Comparison of ENCODE assay signal across 29 cellular contexts in the genomic region with DNA sequence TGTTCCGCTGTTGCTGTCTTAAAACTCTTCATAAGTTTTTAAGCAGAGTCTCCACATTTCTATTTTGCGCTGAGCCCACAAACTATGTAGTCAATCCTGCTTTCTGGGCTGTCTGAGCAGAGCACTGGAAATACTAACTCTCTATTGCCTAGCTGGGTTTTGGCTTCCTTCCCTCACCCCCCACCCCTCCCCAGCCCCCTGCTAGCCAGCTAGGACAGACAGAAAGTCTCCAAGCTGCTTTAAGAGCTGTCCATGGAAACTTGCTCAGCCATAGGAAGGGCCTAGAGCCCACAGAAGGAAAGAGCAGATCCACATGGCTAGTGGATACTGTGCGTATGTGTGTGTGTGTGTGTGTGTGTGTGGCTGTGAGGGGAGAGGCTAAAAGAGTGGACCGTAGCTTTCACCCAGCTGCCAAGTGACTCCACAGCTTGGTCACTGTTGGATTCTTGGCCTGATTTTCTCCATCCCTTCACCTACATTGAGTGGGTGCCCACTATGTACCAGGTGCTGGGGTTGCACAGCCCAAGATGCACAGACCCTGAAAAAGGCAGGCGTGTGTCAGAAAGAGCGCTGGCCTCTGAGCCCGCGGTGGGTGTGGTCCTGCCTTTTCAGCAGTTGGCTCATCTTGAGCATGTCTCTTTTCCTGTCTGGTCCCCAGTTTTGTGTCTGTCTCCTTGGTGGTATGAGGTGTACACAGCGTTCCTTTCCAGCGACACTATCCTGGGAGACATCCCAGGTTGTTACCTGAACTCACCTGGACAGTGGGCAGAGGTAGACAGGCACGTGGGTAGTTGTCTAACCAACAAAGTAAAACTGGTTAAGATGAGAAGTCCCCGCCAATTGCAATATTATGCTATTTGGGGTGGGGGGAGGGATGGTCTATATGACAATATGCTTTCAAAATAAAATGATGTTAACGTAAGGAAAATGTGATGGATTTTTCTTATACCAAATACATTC. TPM values are rescaled to one million over a fixed set of nuclear protein-coding genes. Genes with fewer than 3 reads are reported as not detected.
A peak's percentile ranks its signal among the peaks of the same experiment; 100 is the strongest.
DNase-seq lines count a peak whose midpoint lies in the region; ATAC-seq and TF ChIP-seq lines count a peak whose summit lies in the region.
"Had no signal": no experiment of that assay in that cellular context is flagged by ENCODE, and none has a peak within 500 bp of the region (broad histone marks: within the 10 kb centered on the region; RNA-seq: fewer than 3 reads in every experiment).

No MANE protein-coding gene starts in this region.

- H3K27me3 ChIP-seq in cardiac muscle cell (peaks cover 4% of the 10 kb centered on the region), right cardiac atrium (ENCODE audit: control insufficient read depth, insufficient read depth) (no peaks in the 10 kb centered on the region), spleen (replicated peaks in 1 of 7) (peaks cover 2 to 100% (median 78%) of the 10 kb centered on the region in 7 donors), smooth muscle cell (ENCODE audit: low read depth) (peaks cover 100% of the 10 kb centered on the region)
- H3K27me3 ChIP-seq: SJCRH30 had no signal

- H3K4me1 ChIP-seq in cardiac muscle cell (ENCODE audit: low read depth) (no peaks in the 10 kb centered on the region), right cardiac atrium (ENCODE audit: control insufficient read depth, insufficient read depth, low read length) (no peaks in the 10 kb centered on the region), spleen (peaks cover 7 to 74% (median 44%) of the 10 kb centered on the region in 6 donors), smooth muscle cell (ENCODE audit: low read depth) (peaks cover 14% of the 10 kb centered on the region)
- H3K4me1 ChIP-seq: SJCRH30 had no signal

- 26% methylated on average over 13 of the region's 13 CpGs for WGBS in right cardiac atrium
- 28 to 38% (median 31%) methylated on average over 12 to 13 of the region's 13 CpGs for WGBS in spleen, 5 donors
- 28% methylated on average over 13 of the region's 13 CpGs for WGBS in smooth muscle cell (ENCODE audit: low lambda C conversion rate)

- no peaks in the 10 kb centered on the region for H4K20me1 ChIP-seq in smooth muscle cell (ENCODE audit: low read depth)

- H3K36me3 ChIP-seq in cardiac muscle cell: peaks cover 21% of the 10 kb centered on the region
- H3K36me3 ChIP-seq in spleen: no peaks in the 10 kb centered on the region
- H3K36me3 ChIP-seq in smooth muscle cell (ENCODE audit: low read depth): no peaks in the 10 kb centered on the region
- H3K36me3 ChIP-seq: adrenal gland, brain microvascular endothelial cell, lower lobe of right lung, SJCRH30, vagina had no signal

- no peaks in the 10 kb centered on the region for H3K79me2 ChIP-seq in smooth muscle cell (ENCODE audit: low read depth)

- H2AFZ ChIP-seq in smooth muscle cell (ENCODE audit: low read depth): no peak overlapping the region

- H3K9ac ChIP-seq in smooth muscle cell (ENCODE audit: low read depth): no peak overlapping the region

- peak overlapping the region; percentile 96 for H3K4me3 ChIP-seq in cardiac muscle cell
- H3K4me3 ChIP-seq in right cardiac atrium (ENCODE audit: low read length): no peak overlapping the region
- H3K4me3 ChIP-seq in spleen: no peak overlapping the region
- no peak overlapping the region for H3K4me3 ChIP-seq in smooth muscle cell
- H3K4me3 ChIP-seq: adrenal gland, lower lobe of right lung, SJCRH30, testis, vagina had no signal

- ATAC-seq in right cardiac atrium (no peak), HG03469 (IDR thresholded peaks at IDR 0.05; ENCODE audit: unreplicated experiment) (no peak)
- ATAC-seq: lower lobe of right lung, Panc1 had no signal

- DNase-seq in cardiac muscle cell (ENCODE audit: low read depth in 1 of 2, low spot score in 1 of 2) (peak in 1 of 2 donors; percentile 75), cardiac septum (ENCODE audit: low spot score) (no peak), NCI-H69 (lab: John Stamatoyannopoulos, UW) (peak; percentile 17), right cardiac atrium (no peak), spleen (no peak), smooth muscle cell (lab: John Stamatoyannopoulos, UW; ENCODE audit: unreplicated experiment) (no peak), HCEC 1CT (no peak)
- DNase-seq: activated CD4-positive, CD25-positive, alpha-beta regulatory T cell treated with anti-CD3 and anti-CD28 coated beads, Interleukin-2, amount 50 U/mL, for 72 hours; activated T-cell treated with anti-CD3 and anti-CD28 coated beads, Interleukin-2, amount 50 U/mL, for 24 hours; adrenal gland; brain microvascular endothelial cell; DMS79; islet precursor cell; KG1; lower lobe of right lung; MV-4-11; NCI-H2171; NCI-H510A treated with DMSO at 0.1 percent for 48 hours; occipital lobe; SJCRH30; stimulated activated CD4-positive, alpha-beta T cell treated with anti-CD3 and anti-CD28 coated beads, Interleukin-4, amount 100 ng/mL, for 4 hours; stimulated activated naive CD4-positive, alpha-beta T cell treated with Interleukin-2 at 50 U/mL for 16 hours; testis had no signal

- intact Hi-C loops in cardiac septum (cut with DNase I) (no loop called here), right cardiac atrium (cut with DNase I) (loop anchor here in 1 of 4 donors (5.0 kb wide), 1 partner anchor 37 kb away; no protein-coding TSS in a partner anchor), spleen (cut with DNase I; ENCODE audit: low total_unique reads) (no loop called here)

- no peak overlapping the region for H3K4me2 ChIP-seq in smooth muscle cell

- H3F3A ChIP-seq in smooth muscle cell (ENCODE audit: low read depth): peaks cover 6% of the 10 kb centered on the region

- no peak for TF ChIP-seq POLR2A in spleen (IDR thresholded peaks at IDR 0.05)

- TF ChIP-seq CTCF in cardiac muscle cell (IDR thresholded peaks at IDR 0.05; ENCODE audit: low read depth, low read length) (no peak), spleen (IDR thresholded peaks at IDR 0.05 in 8 of 11, conservative IDR thresholded peaks at IDR 0.05 in 3 of 11) (no peak), smooth muscle cell (IDR thresholded peaks at IDR 0.05; ENCODE audit: borderline replicate concordance, insufficient read depth, poor library complexity, severe bottlenecking) (no peak)

- H3K9me3 ChIP-seq in cardiac muscle cell (ENCODE audit: low read depth) (no peaks in the 10 kb centered on the region), right cardiac atrium (ENCODE audit: control insufficient read depth, low read length) (no peaks in the 10 kb centered on the region), spleen (no peaks in the 10 kb centered on the region), smooth muscle cell (replicated peaks; ENCODE audit: low read depth) (no peaks in the 10 kb centered on the region)
- H3K9me3 ChIP-seq: adrenal gland, lower lobe of right lung, SJCRH30, testis, vagina had no signal

- H3K27ac ChIP-seq in cardiac muscle cell: peak overlapping the region; percentile 100
- H3K27ac ChIP-seq in right cardiac atrium (ENCODE audit: low read length): peak overlapping the region; percentile 65
- peak overlapping the region in 6 of 8 donors; percentile 75 to 83 (median 79) for H3K27ac ChIP-seq in spleen
- no peak overlapping the region for H3K27ac ChIP-seq in smooth muscle cell (ENCODE audit: low read depth)
- H3K27ac ChIP-seq: adrenal gland, brain microvascular endothelial cell, lower lobe of right lung, SJCRH30, testis, vagina had no signal

RNA-seq across cellular contexts. Expression of gene NKX2-5, which starts 5.4 kb away (rescaled TPM):
- total RNA-seq in cardiac muscle cell: 1,657 and 1,772 TPM in 2 replicates
- 1,190 and 1,339 TPM in 2 replicates for polyA plus RNA-seq in cardiac muscle cell
- 157 TPM for total RNA-seq in cardiac septum
- 100 to 1,000 TPM; 176 to 241 (median 220) TPM for total RNA-seq in right cardiac atrium
- polyA plus RNA-seq in right cardiac atrium: 250 TPM
- total RNA-seq in spleen: 10 to 100 TPM; 17.3 to 42.3 (median 28.9) TPM
- 10 to 100 TPM in 2 of 3 donors, 1 to 10 TPM in 1; 9.4 to 21.6 (median 13.9) TPM for polyA plus RNA-seq in spleen
- total RNA-seq in smooth muscle cell: 2.4 and 8.0 TPM in 2 replicates
- 6.8 and 7.9 TPM in 2 replicates for polyA plus RNA-seq in smooth muscle cell
- total RNA-seq: adrenal gland, fibroblast of lung, HT-29, lower lobe of right lung, occipital lobe, vagina had no signal
- polyA plus RNA-seq: BJ, fibroblast of lung had no signal
